ENCODE assay signal across 18 cellular contexts in genomic region chr1:153466908-153467307, GRCh38. TPM values are rescaled to one million over a fixed set of nuclear protein-coding genes. Genes with fewer than 3 reads are reported as not detected.
DNase-seq lines count a peak whose midpoint lies in the region; TF ChIP-seq lines count a peak whose summit lies in the region.
"Had no signal": no experiment of that assay in that cellular context is flagged by ENCODE, and none has a peak within 500 bp of the region (broad histone marks: within the 10 kb centered on the region; RNA-seq: fewer than 3 reads in every experiment).

No MANE protein-coding gene starts in this region.

- TF ChIP-seq CTCF in mesothelial cell of epicardium (IDR thresholded peaks at IDR 0.05; ENCODE audit: unreplicated experiment) = no peak

- H3K36me3 ChIP-seq in Karpas-422 (ENCODE audit: insufficient read depth, low read length) = no peaks in the 10 kb centered on the region
- H3K36me3 ChIP-seq: HAP-1, Peyer's patch had no signal

- H3K9me3 ChIP-seq in Karpas-422 (ENCODE audit: low read length) = no peaks in the 10 kb centered on the region
- H3K9me3 ChIP-seq: HAP-1 had no signal

- no peak overlapping the region for H3K27ac ChIP-seq in Karpas-422 (ENCODE audit: low read length)
- H3K27ac ChIP-seq: Peyer's patch had no signal

- peaks cover 17% of the 10 kb centered on the region for H3K27me3 Mint-ChIP-seq in mesothelial cell of epicardium (ENCODE audit: low read depth)

- H3K4me3 ChIP-seq in Karpas-422 (ENCODE audit: low read length) = no peak overlapping the region
- H3K4me3 ChIP-seq: HAP-1, Peyer's patch had no signal

- H3K79me2 ChIP-seq in Karpas-422 (ENCODE audit: low read length) = no peaks in the 10 kb centered on the region

- H4K20me1 ChIP-seq in Karpas-422 (ENCODE audit: insufficient read depth, low read depth, low read length) = no peaks in the 10 kb centered on the region

- peak overlapping the region; percentile 49 for H3K27ac Mint-ChIP-seq in mesothelial cell of epicardium
- H3K27ac Mint-ChIP-seq: CD4-positive, alpha-beta memory T cell; IgD-negative memory B cell had no signal

- DNase-seq in EH (ENCODE audit: low read depth) = peak; percentile 63
- peak; percentile 4 for DNase-seq in Karpas-422
- DNase-seq in dermis blood vessel endothelial cell = peak; percentile 6
- no peak for DNase-seq in mesothelial cell of epicardium (ENCODE audit: low spot score in 2 of 2, unreplicated experiment in 2 of 2)
- DNase-seq in hypothalamus (lab: John Stamatoyannopoulos, UW) = no peak
- no peak for DNase-seq in NCI-H82 (lab: John Stamatoyannopoulos, UW)
- no peak for DNase-seq in activated CD4-positive, alpha-beta T cell treated with anti-CD3 and anti-CD28 coated beads for 4 hours
- DNase-seq in SHP77 (lab: John Stamatoyannopoulos, UW) = no peak
- DNase-seq: CD4-positive, alpha-beta memory T cell; DMS79; NCI-H1417; NCI-H1930; NCI-H2171; Peyer's patch; SHP77 treated with DMSO at 0.1 percent for 48 hours had no signal

- no peak overlapping the region for H3K9ac ChIP-seq in Karpas-422 (ENCODE audit: low read length)

- peaks cover 2% of the 10 kb centered on the region for H3K36me3 Mint-ChIP-seq in mesothelial cell of epicardium
- H3K36me3 Mint-ChIP-seq: CD4-positive, alpha-beta memory T cell had no signal

- no peak overlapping the region for H3K4me3 Mint-ChIP-seq in mesothelial cell of epicardium
- H3K4me3 Mint-ChIP-seq: CD4-positive, alpha-beta memory T cell; IgD-negative memory B cell had no signal

- H3K27me3 ChIP-seq in Karpas-422 (ENCODE audit: low read length) = no peaks in the 10 kb centered on the region
- H3K27me3 ChIP-seq: Peyer's patch had no signal

- H2AFZ ChIP-seq in Karpas-422 (ENCODE audit: low read length) = no peak overlapping the region

- H3K9me3 Mint-ChIP-seq in mesothelial cell of epicardium = peaks cover 22% of the 10 kb centered on the region

- H3K9me2 ChIP-seq in Karpas-422 (replicated peaks; ENCODE audit: insufficient read depth, low read length) = no peaks in the 10 kb centered on the region

- H3K4me1 ChIP-seq in Karpas-422 (ENCODE audit: low read length) = no peaks in the 10 kb centered on the region
- H3K4me1 ChIP-seq: HAP-1 had no signal

- no peak overlapping the region for H3K4me2 ChIP-seq in Karpas-422 (ENCODE audit: low read depth, low read length, poor library complexity, severe bottlenecking)

- peaks cover 13% of the 10 kb centered on the region for H3K4me1 Mint-ChIP-seq in mesothelial cell of epicardium
- H3K4me1 Mint-ChIP-seq: CD4-positive, alpha-beta memory T cell; IgD-negative memory B cell had no signal

RNA-seq across cellular contexts. Expression of gene S100A7, which starts 6.5 kb away (rescaled TPM):
- not detected in 2 replicates for total RNA-seq in Karpas-422 (2014; rRNA removed; shearing (Covaris generic); ENCODE audit: low replicate concordance)
- total RNA-seq in dermis blood vessel endothelial cell (not detected in 2 replicates), mesothelial cell of epicardium (not detected in 3 replicates)
- total RNA-seq: CD4-positive, alpha-beta memory T cell; NCI-H460; Peyer's patch had no signal

RNA-seq across cellular contexts. Expression of gene S100A7A, which starts 50.6 kb away (rescaled TPM):
- total RNA-seq in Karpas-422 (2014; rRNA removed; shearing (Covaris generic); ENCODE audit: low replicate concordance) = not detected in 2 replicates
- total RNA-seq in dermis blood vessel endothelial cell (not detected in 2 replicates), mesothelial cell of epicardium (not detected in 3 replicates)
- total RNA-seq: CD4-positive, alpha-beta memory T cell; NCI-H460; Peyer's patch had no signal

Comparison
In these comparisons a context has a peak if more than half of its experiments do, and no peak if none do; other contexts are left out.
1. DNase-seq: peak in EH (single experiment), Karpas-422 (single experiment) and dermis blood vessel endothelial cell (single experiment); none in mesothelial cell of epicardium (0 of 2), hypothalamus (0 of 51), NCI-H82 (single experiment), activated CD4-positive, alpha-beta T cell treated with anti-CD3 and anti-CD28 coated beads for 4 hours (0 of 2) and SHP77 (0 of 2).